ENCODE assay signal across 13 cellular contexts in genomic region chr15:74865316-74865715, GRCh38. TPM values are rescaled to one million over a fixed set of nuclear protein-coding genes. Genes with fewer than 3 reads are reported as not detected.
A peak's percentile ranks its signal among the peaks of the same experiment; 100 is the strongest.
DNase-seq lines count a peak whose midpoint lies in the region; ATAC-seq and FAIRE-seq lines count a peak whose summit lies in the region.
"Had no signal": no experiment of that assay in that cellular context is flagged by ENCODE, and none has a peak within 500 bp of the region (broad histone marks: within the 10 kb centered on the region; RNA-seq: fewer than 3 reads in every experiment).

No MANE protein-coding gene starts in this region.

- no peaks in the 10 kb centered on the region for H3K27me3 ChIP-seq in mesenchymal stem cell (ENCODE audit: control insufficient read depth in 1 of 2, insufficient read depth in 1 of 2, low read length in 2 of 2)
- H3K27me3 ChIP-seq: MG63 had no signal

- H3K9ac ChIP-seq in mesenchymal stem cell (ENCODE audit: low read length): no peak overlapping the region

- H3K36me3 ChIP-seq in mesenchymal stem cell (ENCODE audit: control insufficient read depth in 1 of 2, insufficient read depth in 2 of 2, low read depth in 1 of 2, low read length in 2 of 2): peaks cover 9% of the 10 kb centered on the region in 2 experiments

- H3K27ac Mint-ChIP-seq in stimulated activated naive CD8-positive, alpha-beta T cell treated with anti-CD3 and anti-CD28 coated beads, Interleukin-15, Interleukin-2, amounts not matched to agents 100 ng/mL and 50 ng/mL, for 24 hours: peak overlapping the region; percentile 67
- peak overlapping the region; percentile 19 for H3K27ac Mint-ChIP-seq in activated T-helper 2 cell treated with anti-CD3 and anti-CD28 coated beads, Interferon-gamma antibody, Interleukin-2, Interleukin-4, amounts not matched to agents 10 μg/mL and 5 μg/mL and 100 μg/mL, durations not matched to agents 14 hours and 24 hours and 36 hours

- peaks cover 40% of the 10 kb centered on the region for H3K36me3 Mint-ChIP-seq in stimulated activated naive CD8-positive, alpha-beta T cell treated with anti-CD3 and anti-CD28 coated beads, Interleukin-15, Interleukin-2, amounts not matched to agents 100 ng/mL and 50 ng/mL, for 24 hours (ENCODE audit: low read depth)
- peaks cover 48% of the 10 kb centered on the region for H3K36me3 Mint-ChIP-seq in activated T-helper 2 cell treated with anti-CD3 and anti-CD28 coated beads, Interferon-gamma antibody, Interleukin-2, Interleukin-4, amounts not matched to agents 10 μg/mL and 5 μg/mL and 100 μg/mL, durations not matched to agents 14 hours and 24 hours and 36 hours (ENCODE audit: low read depth)

- no peak overlapping the region for H2BK15ac ChIP-seq in mesenchymal stem cell (ENCODE audit: low read depth, poor library complexity, severe bottlenecking)

- peaks cover 35% of the 10 kb centered on the region for H3K4me1 ChIP-seq in mesenchymal stem cell (ENCODE audit: control insufficient read depth, insufficient read depth, low read depth, low read length)

- ATAC-seq in stimulated activated naive CD8-positive, alpha-beta T cell treated with anti-CD3 and anti-CD28 coated beads, Interleukin-15, Interleukin-2, amounts not matched to agents 100 U/mL and 50 U/mL, for 24 hours: no peak

- H3K14ac ChIP-seq in mesenchymal stem cell (ENCODE audit: low read length in 2 of 2): no peak overlapping the region

- no peak overlapping the region for H3K4me2 ChIP-seq in mesenchymal stem cell (ENCODE audit: low read length, poor library complexity, severe bottlenecking)

- H3K9me3 ChIP-seq in mesenchymal stem cell (ENCODE audit: control insufficient read depth, low read length): no peaks in the 10 kb centered on the region
- H3K9me3 ChIP-seq: MG63 had no signal

- no peak overlapping the region for H2BK12ac ChIP-seq in mesenchymal stem cell (ENCODE audit: low read length in 2 of 2)

- no peak overlapping the region for H2BK120ac ChIP-seq in mesenchymal stem cell (ENCODE audit: low read depth, low read length)

- no peak overlapping the region for H3K4ac ChIP-seq in mesenchymal stem cell (ENCODE audit: low read depth in 1 of 2, low read length in 2 of 2)

- H2BK5ac ChIP-seq in mesenchymal stem cell (ENCODE audit: low read depth, low read length, poor library complexity, severe bottlenecking): no peak overlapping the region

- H3K27ac ChIP-seq in mesenchymal stem cell (ENCODE audit: low read length, poor library complexity, severe bottlenecking): no peak overlapping the region

- H3K9me3 Mint-ChIP-seq in stimulated activated naive CD8-positive, alpha-beta T cell treated with anti-CD3 and anti-CD28 coated beads, Interleukin-15, Interleukin-2, amounts not matched to agents 100 ng/mL and 50 ng/mL, for 24 hours: no peaks in the 10 kb centered on the region
- H3K9me3 Mint-ChIP-seq in activated T-helper 2 cell treated with anti-CD3 and anti-CD28 coated beads, Interferon-gamma antibody, Interleukin-2, Interleukin-4, amounts not matched to agents 10 μg/mL and 5 μg/mL and 100 μg/mL, durations not matched to agents 14 hours and 24 hours and 36 hours: no peaks in the 10 kb centered on the region

- no peak overlapping the region for H3K18ac ChIP-seq in mesenchymal stem cell (ENCODE audit: low read depth in 1 of 2, low read length in 2 of 2)

- H3K79me1 ChIP-seq in mesenchymal stem cell (replicated peaks; ENCODE audit: low read length, poor library complexity, severe bottlenecking): peaks cover 10% of the 10 kb centered on the region

- no peak overlapping the region for H3K23ac ChIP-seq in mesenchymal stem cell (ENCODE audit: low read length in 2 of 2)

- peak overlapping the region; percentile 90 for H2AK5ac ChIP-seq in mesenchymal stem cell (ENCODE audit: low read length, severe bottlenecking)

- no peak overlapping the region for H4K8ac ChIP-seq in mesenchymal stem cell (ENCODE audit: low read length)

- no peak overlapping the region for H3K4me3 ChIP-seq in mesenchymal stem cell (ENCODE audit: insufficient read depth in 1 of 2, low read depth in 1 of 2, low read length in 2 of 2)
- H3K4me3 ChIP-seq: MG63 had no signal

- no peak overlapping the region for H3K4me3 Mint-ChIP-seq in stimulated activated naive CD8-positive, alpha-beta T cell treated with anti-CD3 and anti-CD28 coated beads, Interleukin-15, Interleukin-2, amounts not matched to agents 100 ng/mL and 50 ng/mL, for 24 hours
- no peak overlapping the region for H3K4me3 Mint-ChIP-seq in activated T-helper 2 cell treated with anti-CD3 and anti-CD28 coated beads, Interferon-gamma antibody, Interleukin-2, Interleukin-4, amounts not matched to agents 10 μg/mL and 5 μg/mL and 100 μg/mL, durations not matched to agents 14 hours and 24 hours and 36 hours (ENCODE audit: low read depth)

- H3K27me3 Mint-ChIP-seq in stimulated activated naive CD8-positive, alpha-beta T cell treated with anti-CD3 and anti-CD28 coated beads, Interleukin-15, Interleukin-2, amounts not matched to agents 100 ng/mL and 50 ng/mL, for 24 hours: no peaks in the 10 kb centered on the region
- no peaks in the 10 kb centered on the region for H3K27me3 Mint-ChIP-seq in activated T-helper 2 cell treated with anti-CD3 and anti-CD28 coated beads, Interferon-gamma antibody, Interleukin-2, Interleukin-4, amounts not matched to agents 10 μg/mL and 5 μg/mL and 100 μg/mL, durations not matched to agents 14 hours and 24 hours and 36 hours (ENCODE audit: low read depth)

- no peak overlapping the region for H4K91ac ChIP-seq in mesenchymal stem cell (ENCODE audit: low read length)

- H3K4me1 Mint-ChIP-seq in stimulated activated naive CD8-positive, alpha-beta T cell treated with anti-CD3 and anti-CD28 coated beads, Interleukin-15, Interleukin-2, amounts not matched to agents 100 ng/mL and 50 ng/mL, for 24 hours (ENCODE audit: low read depth): peaks cover 74% of the 10 kb centered on the region
- H3K4me1 Mint-ChIP-seq in activated T-helper 2 cell treated with anti-CD3 and anti-CD28 coated beads, Interferon-gamma antibody, Interleukin-2, Interleukin-4, amounts not matched to agents 10 μg/mL and 5 μg/mL and 100 μg/mL, durations not matched to agents 14 hours and 24 hours and 36 hours (ENCODE audit: low read depth): peaks cover 49% of the 10 kb centered on the region

- WGBS in mesenchymal stem cell: 96% methylated on average over 2 of the region's 2 CpGs

- intact Hi-C loops in activated T-helper 2 cell treated with anti-CD3 and anti-CD28 coated beads, Interferon-gamma antibody, Interleukin-2, Interleukin-4, amounts not matched to agents 10 μg/mL and 5 μg/mL and 100 μg/mL, durations not matched to agents 14 hours and 24 hours and 36 hours (cut with micrococcal nuclease): no loop called here

- FAIRE-seq in HTR-8/SVneo (lab: Jason Lieb, UNC): no peak
- FAIRE-seq: colon had no signal

- DNase-seq in stimulated activated naive CD8-positive, alpha-beta T cell treated with anti-CD3 and anti-CD28 coated beads, Interleukin-15, Interleukin-2, amounts not matched to agents 100 U/mL and 50 U/mL, for 24 hours: no peak
- no peak for DNase-seq in activated T-helper 2 cell treated with anti-CD3 and anti-CD28 coated beads, Interferon-gamma antibody, Interleukin-2, Interleukin-4, amounts not matched to agents 10 μg/mL and 5 μg/mL and 100 μg/mL, durations not matched to agents 14 hours and 24 hours and 36 hours (ENCODE audit: low spot score)
- no peak for DNase-seq in mesenchymal stem cell
- no peak for DNase-seq in NOMO-1 treated with dmso at 0.1 percent for 144 hours (lab: John Stamatoyannopoulos, UW; ENCODE audit: unreplicated experiment)
- no peak for DNase-seq in NCI-H82 (lab: John Stamatoyannopoulos, UW)
- DNase-seq in HTR-8/SVneo (ENCODE audit: insufficient read length, low spot score): no peak
- no peak for DNase-seq in NCI-H1436 (lab: John Stamatoyannopoulos, UW)
- DNase-seq: activated CD4-positive, alpha-beta T cell treated with anti-CD3 and anti-CD28 coated beads for 1 hour had no signal

- H2AFZ ChIP-seq in mesenchymal stem cell (ENCODE audit: low read depth, low read length): no peak overlapping the region

RNA-seq across cellular contexts. Expression of gene SCAMP2, which starts 7.8 kb away (rescaled TPM):
- 85.0 and 90.6 TPM in 2 replicates for total RNA-seq in activated T-helper 2 cell treated with anti-CD3 and anti-CD28 coated beads, Interferon-gamma antibody, Interleukin-2, Interleukin-4, amounts not matched to agents 10 μg/mL and 5 μg/mL and 100 μg/mL, durations not matched to agents 14 hours and 24 hours and 36 hours
- polyA plus RNA-seq in mesenchymal stem cell (2013, experiment 1 of 2): 81.8 TPM
- 78.8 TPM for polyA plus RNA-seq in mesenchymal stem cell (2013, experiment 2 of 2)

RNA-seq across cellular contexts. Expression of gene ULK3, which starts 22.4 kb away (rescaled TPM):
- total RNA-seq in activated T-helper 2 cell treated with anti-CD3 and anti-CD28 coated beads, Interferon-gamma antibody, Interleukin-2, Interleukin-4, amounts not matched to agents 10 μg/mL and 5 μg/mL and 100 μg/mL, durations not matched to agents 14 hours and 24 hours and 36 hours: 45.5 and 47.7 TPM in 2 replicates
- 15.0 TPM for polyA plus RNA-seq in mesenchymal stem cell (2013, experiment 1 of 2)
- 14.2 TPM for polyA plus RNA-seq in mesenchymal stem cell (2013, experiment 2 of 2)

RNA-seq across cellular contexts. Expression of gene MPI, which starts 24.5 kb away (rescaled TPM):
- total RNA-seq in activated T-helper 2 cell treated with anti-CD3 and anti-CD28 coated beads, Interferon-gamma antibody, Interleukin-2, Interleukin-4, amounts not matched to agents 10 μg/mL and 5 μg/mL and 100 μg/mL, durations not matched to agents 14 hours and 24 hours and 36 hours: 66.3 and 71.6 TPM in 2 replicates
- 25.4 TPM for polyA plus RNA-seq in mesenchymal stem cell (2013, experiment 1 of 2)
- polyA plus RNA-seq in mesenchymal stem cell (2013, experiment 2 of 2): 25.0 TPM

RNA-seq across cellular contexts. Expression of gene CPLX3, which starts 38.9 kb away (rescaled TPM):
- 0.16 TPM in 1 of 2 replicates, not detected in the other for total RNA-seq in activated T-helper 2 cell treated with anti-CD3 and anti-CD28 coated beads, Interferon-gamma antibody, Interleukin-2, Interleukin-4, amounts not matched to agents 10 μg/mL and 5 μg/mL and 100 μg/mL, durations not matched to agents 14 hours and 24 hours and 36 hours
- not detected for polyA plus RNA-seq in mesenchymal stem cell (2013, experiment 1 of 2)
- polyA plus RNA-seq in mesenchymal stem cell (2013, experiment 2 of 2): not detected
- total RNA-seq: posterior vena cava had no signal
- polyA plus RNA-seq: BJ had no signal

RNA-seq across cellular contexts. Expression of gene FAM219B, which starts 41.3 kb away (rescaled TPM):
- 82.1 and 95.2 TPM in 2 replicates for total RNA-seq in activated T-helper 2 cell treated with anti-CD3 and anti-CD28 coated beads, Interferon-gamma antibody, Interleukin-2, Interleukin-4, amounts not matched to agents 10 μg/mL and 5 μg/mL and 100 μg/mL, durations not matched to agents 14 hours and 24 hours and 36 hours
- 41.8 TPM for polyA plus RNA-seq in mesenchymal stem cell (2013, experiment 1 of 2)
- 44.0 TPM for polyA plus RNA-seq in mesenchymal stem cell (2013, experiment 2 of 2)
